In the genomic region with DNA sequence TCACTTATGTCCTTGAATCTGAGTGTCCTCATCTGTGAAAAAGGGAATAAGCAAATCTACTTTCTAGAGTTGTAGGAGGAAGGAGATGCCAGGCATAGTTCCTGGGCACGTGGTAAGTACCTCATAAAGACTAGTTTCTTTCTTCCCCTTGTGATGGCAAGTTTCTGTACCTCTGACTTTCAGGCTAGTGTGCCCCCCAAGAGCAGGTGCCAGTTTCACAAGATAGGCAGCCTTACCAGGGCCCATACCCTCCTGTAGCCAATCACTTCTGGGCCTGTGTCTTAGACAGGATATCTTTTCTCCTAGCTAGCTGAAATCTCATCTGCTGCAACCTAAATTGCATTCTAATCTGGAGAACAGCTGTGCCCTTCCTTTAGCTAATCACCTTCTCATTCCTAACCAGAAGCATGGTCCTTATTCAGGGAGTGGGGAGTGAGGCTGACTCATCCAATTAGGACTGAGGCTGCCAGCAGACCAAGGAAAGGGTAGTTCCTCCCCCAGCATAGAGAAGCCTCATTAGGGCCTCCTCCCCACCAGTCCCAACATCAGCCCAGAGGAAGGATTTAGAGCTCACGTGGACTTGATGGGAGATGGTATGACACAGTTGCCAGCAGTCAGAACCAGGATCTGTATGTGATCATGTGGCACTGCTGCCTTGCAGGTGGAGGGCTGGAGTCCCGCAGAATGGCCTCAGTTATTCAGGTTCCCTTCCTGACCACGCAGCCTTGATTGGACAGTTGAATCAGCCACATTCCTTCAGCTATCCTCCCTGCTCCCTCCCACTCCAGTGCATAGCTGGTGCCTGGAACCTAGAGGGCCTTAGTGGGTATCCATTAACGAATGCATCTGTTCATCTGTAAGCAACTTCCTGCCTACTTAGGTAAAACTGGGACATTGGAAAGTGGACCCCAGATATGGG, we compare ENCODE assay signal across 20 cellular contexts. TPM values are rescaled to one million over a fixed set of nuclear protein-coding genes. Genes with fewer than 3 reads are reported as not detected.
DNase-seq lines count a peak whose midpoint lies in the region; ATAC-seq and TF ChIP-seq lines count a peak whose summit lies in the region.
"Had no signal": no experiment of that assay in that cellular context is flagged by ENCODE, and none has a peak within 500 bp of the region (broad histone marks: within the 10 kb centered on the region; RNA-seq: fewer than 3 reads in every experiment).

No MANE protein-coding gene starts in this region.

- ATAC-seq in naive B cell (ENCODE audit: low read depth in 2 of 2) (peak; percentile 72 to 75), foreskin keratinocyte (no peak)
- ATAC-seq: activated CD4-positive, alpha-beta T cell treated with anti-CD3 and anti-CD28 coated beads for 36 hours; gastrocnemius medialis; T-helper 17 cell had no signal

- in situ Hi-C loops in transverse colon (cut with MboI; ENCODE audit: low pct_ligation_motif_present in 1 of 4, low pct_unique_long_range_greater_than_20kb in 1 of 4, low sequenced_read_pairs in 3 of 4), result no loop called here

- no peak for TF ChIP-seq EP300 in transverse colon (IDR thresholded peaks at IDR 0.05; ENCODE audit: low read depth)

- peaks cover 24% of the 10 kb centered on the region for H3F3A ChIP-seq in MM.1S (ENCODE audit: insufficient read depth, low read length)

- H3K4me2 ChIP-seq in BLaER1 treated with 17β-estradiol and CSF1 and Interleukin-3, amounts not matched to agents 10 nM and 100 nM, result peak overlapping the region; percentile 27 to 80 (median 71)
- H3K4me2 ChIP-seq in MM.1S (ENCODE audit: low read depth, low read length), result peak overlapping the region; percentile 58

- peaks cover 50 to 62% (median 51%) of the 10 kb centered on the region in 3 donors for H3K4me1 Mint-ChIP-seq in naive B cell

- no peak overlapping the region for H3K4me3 ChIP-seq in BLaER1 treated with 17β-estradiol and CSF1 and Interleukin-3, amounts not matched to agents 10 nM and 100 nM
- H3K4me3 ChIP-seq in MM.1S (ENCODE audit: low read length) (no peak overlapping the region), WERI-Rb-1 (ENCODE audit: low read depth, low read length) (no peak overlapping the region), transverse colon (no peak overlapping the region)
- H3K4me3 ChIP-seq: gastrocnemius medialis had no signal

- H3K27me3 Mint-ChIP-seq in naive B cell, result peaks cover 0 to 9% (median 7%) of the 10 kb centered on the region in 3 donors

- no peak overlapping the region for H3K9ac ChIP-seq in BLaER1 treated with 17β-estradiol and CSF1 and Interleukin-3, amounts not matched to agents 10 nM and 100 nM
- peak overlapping the region; percentile 25 for H3K9ac ChIP-seq in MM.1S (ENCODE audit: low read length)

- no peaks in the 10 kb centered on the region; a peak in 3 of 22 replicates for H4K20me1 ChIP-seq in BLaER1 treated with 17β-estradiol and CSF1 and Interleukin-3, amounts not matched to agents 10 nM and 100 nM
- no peaks in the 10 kb centered on the region for H4K20me1 ChIP-seq in MM.1S (ENCODE audit: insufficient read depth, low read length)

- no peak overlapping the region for H3K27ac ChIP-seq in BLaER1 treated with 17β-estradiol and CSF1 and Interleukin-3, amounts not matched to agents 10 nM and 100 nM
- peak overlapping the region; percentile 85 for H3K27ac ChIP-seq in MM.1S (ENCODE audit: low read length)
- H3K27ac ChIP-seq in WERI-Rb-1, result peak overlapping the region; percentile 80
- no peak overlapping the region for H3K27ac ChIP-seq in foreskin keratinocyte
- peak overlapping the region in 1 of 4 donors; percentile 15 for H3K27ac ChIP-seq in transverse colon
- H3K27ac ChIP-seq: gastrocnemius medialis had no signal

- no peaks in the 10 kb centered on the region for H3K9me3 Mint-ChIP-seq in naive B cell
- H3K9me3 Mint-ChIP-seq: nephron progenitor cell had no signal

- DNase-seq in MM.1S, result peak; percentile 81
- DNase-seq in WERI-Rb-1, result peak; percentile 93
- DNase-seq in naive B cell, result peak; percentile 69
- DNase-seq in foreskin keratinocyte, result no peak
- no peak for DNase-seq in effector CD8-positive, alpha-beta T cell (lab: John Stamatoyannopoulos, UW)
- no peak for DNase-seq in DMS153 treated with DMSO at 0.1 percent for 48 hours (lab: John Stamatoyannopoulos, UW; ENCODE audit: unreplicated experiment)
- no peak for DNase-seq in transverse colon
- DNase-seq: activated CD4-positive, alpha-beta T cell treated with anti-CD3 and anti-CD28 coated beads for 36 hours; activated gamma-delta T cell treated with Interleukin-2 at 50 U/mL for 16 hours; anterior cingulate cortex; gastrocnemius medialis; NCI-H1048; nephron progenitor cell; NK-92 treated with Interleukin-12 subunit alpha and Interleukin-12 subunit beta, amount 100 ng/mL, for 24 hours; SHP77; T-helper 17 cell had no signal

- peak overlapping the region in 5 of 6 donors; percentile 77 to 97 (median 89) for H3K27ac Mint-ChIP-seq in naive B cell
- H3K27ac Mint-ChIP-seq: activated CD4-positive, alpha-beta T cell treated with anti-CD3 and anti-CD28 coated beads for 36 hours; T-helper 17 cell had no signal

- H3K4me3 Mint-ChIP-seq in naive B cell, result peak overlapping the region in 7 of 8 donors; percentile 59 to 86 (median 63)
- H3K4me3 Mint-ChIP-seq: activated CD4-positive, alpha-beta T cell treated with anti-CD3 and anti-CD28 coated beads for 36 hours; T-helper 17 cell had no signal

- WGBS in transverse colon (ENCODE audit: low coverage in 1 of 2), 2 donors, result 61% methylated on average over 5 of the region's 5 CpGs; no CpG with 5 or more reads in 1 of the 2 donors

- no peak for TF ChIP-seq POLR2A in transverse colon (IDR thresholded peaks at IDR 0.05)

- H3K9me3 ChIP-seq in BLaER1 treated with 17β-estradiol and CSF1 and Interleukin-3, amounts not matched to agents 10 nM and 100 nM (replicated peaks in 1 of 11), result no peaks in the 10 kb centered on the region
- no peaks in the 10 kb centered on the region for H3K9me3 ChIP-seq in MM.1S (replicated peaks; ENCODE audit: insufficient read depth, low read length)
- H3K9me3 ChIP-seq in WERI-Rb-1 (ENCODE audit: severe bottlenecking), result no peaks in the 10 kb centered on the region
- no peaks in the 10 kb centered on the region for H3K9me3 ChIP-seq in transverse colon
- H3K9me3 ChIP-seq: gastrocnemius medialis had no signal

- H3K27me3 ChIP-seq in BLaER1 treated with 17β-estradiol and CSF1 and Interleukin-3, amounts not matched to agents 10 nM and 100 nM, result peaks cover 22 to 35% (median 30%) of the 10 kb centered on the region in 11 experiments
- 0 out of 2 replicates have a peak, but pooled peaks cover 4% of the 10 kb centered on the region for H3K27me3 ChIP-seq in MM.1S (replicated peaks; ENCODE audit: insufficient read depth, low read length)
- H3K27me3 ChIP-seq in WERI-Rb-1 (ENCODE audit: insufficient read depth, low read depth, severe bottlenecking), result no peaks in the 10 kb centered on the region
- H3K27me3 ChIP-seq in foreskin keratinocyte, result peaks cover 51% of the 10 kb centered on the region
- peaks cover 38% of the 10 kb centered on the region for H3K27me3 ChIP-seq in transverse colon

- TF ChIP-seq CTCF in MM.1S (IDR thresholded peaks at IDR 0.05; ENCODE audit: low read length) (no peak), WERI-Rb-1 (IDR thresholded peaks at IDR 0.05; ENCODE audit: low read depth, low read length) (no peak), foreskin keratinocyte (conservative IDR thresholded peaks at IDR 0.05) (no peak), transverse colon (IDR thresholded peaks at IDR 0.05) (no peak)

- intact Hi-C loops in transverse colon (cut with DNase I; ENCODE audit: low total_unique reads), result no loop called here

- H2AFZ ChIP-seq in MM.1S (ENCODE audit: low read length), result peak overlapping the region; percentile 27

- no peaks in the 10 kb centered on the region for H3K36me3 Mint-ChIP-seq in naive B cell

- H3K36me3 ChIP-seq in BLaER1 treated with 17β-estradiol and CSF1 and Interleukin-3, amounts not matched to agents 10 nM and 100 nM, result no peaks in the 10 kb centered on the region
- H3K36me3 ChIP-seq in MM.1S (replicated peaks; ENCODE audit: insufficient read depth, low read length), result no peaks in the 10 kb centered on the region
- no peaks in the 10 kb centered on the region for H3K36me3 ChIP-seq in WERI-Rb-1
- no peaks in the 10 kb centered on the region for H3K36me3 ChIP-seq in transverse colon
- H3K36me3 ChIP-seq: gastrocnemius medialis had no signal

- no peaks in the 10 kb centered on the region for H3K9me2 ChIP-seq in MM.1S (replicated peaks; ENCODE audit: insufficient read depth, low read length)

- peaks cover 21 to 40% (median 34%) of the 10 kb centered on the region in 10 experiments for H3K4me1 ChIP-seq in BLaER1 treated with 17β-estradiol and CSF1 and Interleukin-3, amounts not matched to agents 10 nM and 100 nM
- H3K4me1 ChIP-seq in MM.1S (ENCODE audit: low read length) (peaks cover 32% of the 10 kb centered on the region), foreskin keratinocyte (no peaks in the 10 kb centered on the region), transverse colon (peaks cover 6 to 13% (median 9%) of the 10 kb centered on the region in 4 donors)

- no peaks in the 10 kb centered on the region for H3K79me2 ChIP-seq in MM.1S (ENCODE audit: low read length)

RNA-seq across cellular contexts. Expression of a gene that starts 7.9 kb away (rescaled TPM):
- polyA plus RNA-seq in naive B cell (ENCODE audit: low read depth in 6 of 6), result 1 to 10 TPM in 1 of 6 donors, under 1 TPM in 4, not detected in 1; 0.26 to 1.3 (median 0.77) TPM
- total RNA-seq in foreskin keratinocyte, result not detected in 2 replicates
- not detected in 2 replicates for polyA plus RNA-seq in foreskin keratinocyte
- under 1 TPM in 2 of 4 donors, not detected in 2; 0.32 to 0.41 TPM for total RNA-seq in transverse colon
- total RNA-seq: activated CD4-positive, alpha-beta T cell treated with anti-CD3 and anti-CD28 coated beads for 36 hours; endothelial cell of umbilical vein; gastrocnemius medialis; lung microvascular endothelial cell; renal cortical epithelial cell; T-helper 17 cell had no signal
- polyA plus RNA-seq: endothelial cell of umbilical vein had no signal

RNA-seq across cellular contexts. Expression of a gene that starts 27.3 kb away (rescaled TPM):
- polyA plus RNA-seq in naive B cell (ENCODE audit: low read depth in 6 of 6) (100 to 1,000 TPM; 103 to 166 (median 113) TPM), foreskin keratinocyte (9.5 and 12.4 TPM in 2 replicates)
- total RNA-seq in foreskin keratinocyte (15.1 and 21.6 TPM in 2 replicates), transverse colon (10 to 100 TPM; 12.5 to 46.8 (median 24.4) TPM)

Comparison
In these comparisons a context has a peak if more than half of its experiments do, and no peak if none do; other contexts are left out.
1. H3K27ac ChIP-seq: peak in MM.1S (single experiment) and WERI-Rb-1 (single experiment); none in BLaER1 treated with 17β-estradiol and CSF1 and Interleukin-3, amounts not matched to agents 10 nM and 100 nM (0 of 11) and foreskin keratinocyte (single experiment).
2. DNase-seq: peak in MM.1S (single experiment), WERI-Rb-1 (single experiment) and naive B cell (single experiment); none in foreskin keratinocyte (0 of 2), effector CD8-positive, alpha-beta T cell (single experiment), DMS153 treated with DMSO at 0.1 percent for 48 hours (single experiment) and transverse colon (single experiment).